16 cellular contexts compared by ENCODE assay signal in the genomic region with DNA sequence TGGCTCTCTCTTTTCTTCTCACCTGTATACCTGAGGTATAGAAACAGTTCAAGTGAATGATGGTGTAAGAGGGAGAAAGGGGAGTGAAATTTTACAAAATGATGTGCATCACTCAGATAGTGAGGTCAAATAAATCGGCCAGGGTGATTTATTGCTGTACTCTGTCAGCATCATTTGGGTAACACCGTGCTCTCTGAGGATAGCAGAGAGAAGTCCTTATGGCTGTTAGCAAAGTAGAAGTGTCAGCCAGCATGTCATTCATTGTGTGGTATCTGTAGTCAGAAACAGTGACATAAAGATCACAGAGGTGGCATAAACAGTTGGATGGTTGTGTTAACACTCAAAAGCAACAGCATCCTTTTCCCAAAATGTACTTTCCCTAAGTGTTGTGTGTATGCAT. TPM values are rescaled to one million over a fixed set of nuclear protein-coding genes. Genes with fewer than 3 reads are reported as not detected.
DNase-seq lines count a peak whose midpoint lies in the region; ATAC-seq, FAIRE-seq and TF ChIP-seq lines count a peak whose summit lies in the region.
"Had no signal": no experiment of that assay in that cellular context is flagged by ENCODE, and none has a peak within 500 bp of the region (broad histone marks: within the 10 kb centered on the region; RNA-seq: fewer than 3 reads in every experiment).

No MANE protein-coding gene starts in this region.

- H3K27ac ChIP-seq in keratinocyte (ENCODE audit: control insufficient read depth, insufficient read depth, low read length) (no peak overlapping the region), stomach (peak overlapping the region in 4 of 5 donors; percentile 67 to 79 (median 75))
- H3K27ac ChIP-seq: A549 had no signal

- peaks cover 71% of the 10 kb centered on the region for H3K4me1 Mint-ChIP-seq in activated CD4-positive, alpha-beta T cell treated with anti-CD3 and anti-CD28 coated beads, Interleukin-2, amount 10 ng/mL, durations not matched to agents 7 days and 5 days
- H3K4me1 Mint-ChIP-seq in activated naive CD8-positive, alpha-beta T cell (ENCODE audit: low read depth), result peaks cover 91% of the 10 kb centered on the region
- H3K4me1 Mint-ChIP-seq in stimulated activated naive B cell treated with anti-CD40 and anti-IgM and Interleukin-4, amounts not matched to agents 10 μg/mL and 1 μg/mL and 100 μg/mL, for 72 hours, result peaks cover 40 to 58% of the 10 kb centered on the region in 2 donors

- no peak overlapping the region for H3K4me2 ChIP-seq in keratinocyte (ENCODE audit: control insufficient read depth, extremely low read depth, insufficient read depth, low read depth, low read length)
- H3K4me2 ChIP-seq: A549 had no signal

- H3K79me2 ChIP-seq in keratinocyte (ENCODE audit: control insufficient read depth, insufficient read depth, low read length), result peaks cover 35% of the 10 kb centered on the region

- TF ChIP-seq CTCF in keratinocyte (optimal IDR thresholded peaks at IDR 0.05 in 1 of 3, IDR thresholded peaks at IDR 0.05 in 1 of 3, conservative IDR thresholded peaks at IDR 0.05 in 1 of 3; ENCODE audit: extremely low read depth in 1 of 3, insufficient read depth in 2 of 3, low read length in 3 of 3), result no peak
- TF ChIP-seq CTCF in stomach (IDR thresholded peaks at IDR 0.05), result no peak

- no peak overlapping the region for H2AFZ ChIP-seq in keratinocyte (ENCODE audit: control insufficient read depth, low read length)

- WGBS in stomach, 5 donors, result 35 to 57% (median 46%) methylated on average over 2 of the region's 2 CpGs

- H3K36me3 ChIP-seq in keratinocyte (ENCODE audit: control insufficient read depth in 2 of 2, extremely low read depth in 1 of 2, insufficient read depth in 2 of 2, low read length in 2 of 2), result peaks cover 2 to 3% of the 10 kb centered on the region in 2 experiments
- H3K36me3 ChIP-seq in stomach, result peaks cover 0 to 5% (median 0%) of the 10 kb centered on the region in 4 donors

- no peak overlapping the region for H3K4me3 ChIP-seq in keratinocyte (ENCODE audit: control insufficient read depth in 2 of 3, extremely low read depth in 1 of 3, insufficient read depth in 2 of 3, low read depth in 1 of 3, low read length in 3 of 3)
- H3K4me3 ChIP-seq in stomach, result no peak overlapping the region
- H3K4me3 ChIP-seq: A549 had no signal

- H3K9me3 ChIP-seq in keratinocyte (ENCODE audit: control insufficient read depth, low read depth, low read length) (no peaks in the 10 kb centered on the region), stomach (no peaks in the 10 kb centered on the region)
- H3K9me3 ChIP-seq: A549 had no signal

- no peak for TF ChIP-seq POLR2A in stomach (IDR thresholded peaks at IDR 0.05)

- FAIRE-seq in keratinocyte (lab: Jason Lieb, UNC), result peak; percentile 32
- FAIRE-seq: A549, GM18507 had no signal

- CTCF ChIA-PET in activated CD4-positive, alpha-beta T cell treated with anti-CD3 and anti-CD28 coated beads, Interleukin-2, amount 10 ng/mL, durations not matched to agents 7 days and 5 days (lab: Charles Lee), result interaction anchor here (1.2 to 1.4 kb wide), 2 partner anchors 11 to 43 kb away, joined by 3 read pairs; no protein-coding TSS in a partner anchor

- intact Hi-C loops in stomach (cut with DNase I; ENCODE audit: low total_unique reads), result no loop called here

- H3K9me1 ChIP-seq in keratinocyte (ENCODE audit: control insufficient read depth, extremely low read depth, insufficient read depth, low read length), result no peaks in the 10 kb centered on the region

- no peak for ATAC-seq in stimulated activated naive B cell treated with anti-CD40 and anti-IgM and Interleukin-4, amounts not matched to agents 10 μg/mL and 1 μg/mL and 100 μg/mL, for 72 hours (replicated peaks)
- ATAC-seq in HG02588 (IDR thresholded peaks at IDR 0.05; ENCODE audit: unreplicated experiment), result no peak
- ATAC-seq: A549 had no signal

- no peaks in the 10 kb centered on the region for H3K27me3 Mint-ChIP-seq in activated CD4-positive, alpha-beta T cell treated with anti-CD3 and anti-CD28 coated beads, Interleukin-2, amount 10 ng/mL, durations not matched to agents 7 days and 5 days
- H3K27me3 Mint-ChIP-seq in activated naive CD8-positive, alpha-beta T cell, result no peaks in the 10 kb centered on the region
- no peaks in the 10 kb centered on the region for H3K27me3 Mint-ChIP-seq in stimulated activated naive B cell treated with anti-CD40 and anti-IgM and Interleukin-4, amounts not matched to agents 10 μg/mL and 1 μg/mL and 100 μg/mL, for 72 hours

- peak overlapping the region; percentile 84 for H3K4me3 Mint-ChIP-seq in activated CD4-positive, alpha-beta T cell treated with anti-CD3 and anti-CD28 coated beads, Interleukin-2, amount 10 ng/mL, durations not matched to agents 7 days and 5 days
- peak overlapping the region; percentile 82 for H3K4me3 Mint-ChIP-seq in activated naive CD8-positive, alpha-beta T cell
- H3K4me3 Mint-ChIP-seq in stimulated activated naive B cell treated with anti-CD40 and anti-IgM and Interleukin-4, amounts not matched to agents 10 μg/mL and 1 μg/mL and 100 μg/mL, for 72 hours, result no peak overlapping the region

- dilution Hi-C loops in keratinocyte (cut with MboI; ENCODE audit: extremely low pct_ligation_motif_present, low sequenced_read_pairs), result no loop called here

- H3K27me3 ChIP-seq in keratinocyte (ENCODE audit: control insufficient read depth, extremely low read depth, insufficient read depth, low read length) (no peaks in the 10 kb centered on the region), stomach (no peaks in the 10 kb centered on the region)

- no peak for DNase-seq in activated CD4-positive, alpha-beta T cell treated with anti-CD3 and anti-CD28 coated beads, Interleukin-2, amount 10 ng/mL, durations not matched to agents 7 days and 5 days
- no peak for DNase-seq in activated CD4-positive, alpha-beta T cell treated with anti-CD3 and anti-CD28 coated beads, Interleukin-2, amount 50 U/mL, for 1 hour
- DNase-seq in keratinocyte (ENCODE audit: low read depth, low spot score), result no peak
- no peak for DNase-seq in stomach
- DNase-seq in activated effector memory CD4-positive, alpha-beta T cell treated with anti-CD3 and anti-CD28 coated beads, Interleukin-2, amount 50 U/mL, for 16 hours, result no peak
- no peak for DNase-seq in stimulated activated naive B cell treated with anti-CD40 and anti-IgM and Interleukin-4, amounts not matched to agents 10 μg/mL and 1 μg/mL and 100 μg/mL, for 72 hours
- DNase-seq: activated effector memory CD4-positive, alpha-beta T cell treated with Interleukin-2 at 50 U/mL for 16 hours; NCI-H187 treated with DMSO at 0.1 percent for 48 hours; T-helper 9 cell had no signal

- no peak overlapping the region for H3K9ac ChIP-seq in keratinocyte (ENCODE audit: control insufficient read depth, extremely low read depth, insufficient read depth, low read length)

- H3K36me3 Mint-ChIP-seq in activated CD4-positive, alpha-beta T cell treated with anti-CD3 and anti-CD28 coated beads, Interleukin-2, amount 10 ng/mL, durations not matched to agents 7 days and 5 days (ENCODE audit: low read depth), result peaks cover 40% of the 10 kb centered on the region
- H3K36me3 Mint-ChIP-seq in activated naive CD8-positive, alpha-beta T cell, result peaks cover 7% of the 10 kb centered on the region
- H3K36me3 Mint-ChIP-seq in stimulated activated naive B cell treated with anti-CD40 and anti-IgM and Interleukin-4, amounts not matched to agents 10 μg/mL and 1 μg/mL and 100 μg/mL, for 72 hours, result peaks cover 30 to 37% of the 10 kb centered on the region in 2 donors

- POLR2A ChIA-PET in activated CD4-positive, alpha-beta T cell treated with anti-CD3 and anti-CD28 coated beads, Interleukin-2, amount 10 ng/mL, durations not matched to agents 7 days and 5 days (lab: Charles Lee), result no interaction called here

- no peaks in the 10 kb centered on the region for H3K9me3 Mint-ChIP-seq in activated CD4-positive, alpha-beta T cell treated with anti-CD3 and anti-CD28 coated beads, Interleukin-2, amount 10 ng/mL, durations not matched to agents 7 days and 5 days
- no peaks in the 10 kb centered on the region for H3K9me3 Mint-ChIP-seq in activated naive CD8-positive, alpha-beta T cell (ENCODE audit: low read depth)
- no peaks in the 10 kb centered on the region for H3K9me3 Mint-ChIP-seq in stimulated activated naive B cell treated with anti-CD40 and anti-IgM and Interleukin-4, amounts not matched to agents 10 μg/mL and 1 μg/mL and 100 μg/mL, for 72 hours
- H3K9me3 Mint-ChIP-seq: endodermal cell had no signal

- H3K27ac Mint-ChIP-seq in activated CD4-positive, alpha-beta T cell treated with anti-CD3 and anti-CD28 coated beads, Interleukin-2, amount 10 ng/mL, durations not matched to agents 7 days and 5 days, result peak overlapping the region; percentile 97
- H3K27ac Mint-ChIP-seq in activated naive CD8-positive, alpha-beta T cell, result peak overlapping the region; percentile 88
- no peak overlapping the region for H3K27ac Mint-ChIP-seq in stimulated activated naive B cell treated with anti-CD40 and anti-IgM and Interleukin-4, amounts not matched to agents 10 μg/mL and 1 μg/mL and 100 μg/mL, for 72 hours

- no peaks in the 10 kb centered on the region for H4K20me1 ChIP-seq in keratinocyte (ENCODE audit: control insufficient read depth, extremely low read depth, insufficient read depth, low read length)

- TF ChIP-seq EP300 in stomach (IDR thresholded peaks at IDR 0.05), result no peak

- H3K4me1 ChIP-seq in keratinocyte (ENCODE audit: control insufficient read depth, extremely low read depth, insufficient read depth, low read length) (peaks cover 33% of the 10 kb centered on the region), stomach (peaks cover 44 to 95% (median 86%) of the 10 kb centered on the region in 4 donors)

RNA-seq across cellular contexts. Expression of gene PSMD6, which starts 53.4 kb away (rescaled TPM):
- total RNA-seq in activated CD4-positive, alpha-beta T cell treated with anti-CD3 and anti-CD28 coated beads, Interleukin-2, amount 10 ng/mL, durations not matched to agents 7 days and 5 days, result 10 to 100 TPM; 73.4 to 75.0 TPM
- polyA plus RNA-seq in keratinocyte (64.8 to 100 TPM (median 95.2 TPM) in 3 replicates), stomach (10 to 100 TPM; 53.4 to 66.9 (median 53.6) TPM)
- polyA plus RNA-seq in keratinocyte (2011; ENCODE audit: low read depth), result 186 TPM
- polyA plus RNA-seq in keratinocyte (2011; cell fraction: cytosol; rRNA removed), result 77.2 and 96.3 TPM in 2 replicates
- 70.0 and 91.4 TPM in 2 replicates for polyA plus RNA-seq in keratinocyte (2011; cell fraction: nucleus; rRNA removed)
- 105 and 115 TPM in 2 replicates for polyA plus RNA-seq in keratinocyte (2012; ENCODE audit: low replicate concordance)
- polyA minus RNA-seq in keratinocyte, result 10.8 to 69.2 TPM (median 31.4 TPM) in 3 replicates
- 59.3 TPM for polyA minus RNA-seq in keratinocyte (2011; cell fraction: cytosol; rRNA and poly(A)+ RNA removed)
- 29.0 and 40.0 TPM in 2 replicates for polyA minus RNA-seq in keratinocyte (2011; cell fraction: nucleus; rRNA and poly(A)+ RNA removed)
- 10 to 100 TPM; 15.8 to 98.5 (median 57.4) TPM for total RNA-seq in stomach

RNA-seq across cellular contexts. Expression of gene SCAANT1, which starts 57.7 kb away (rescaled TPM):
- total RNA-seq in activated CD4-positive, alpha-beta T cell treated with anti-CD3 and anti-CD28 coated beads, Interleukin-2, amount 10 ng/mL, durations not matched to agents 7 days and 5 days, result not detected
- polyA plus RNA-seq in keratinocyte (not detected in 3 replicates), stomach (not detected)
- not detected for polyA plus RNA-seq in keratinocyte (2011; ENCODE audit: low read depth)
- polyA plus RNA-seq in keratinocyte (2011; cell fraction: cytosol; rRNA removed), result not detected in 2 replicates
- polyA plus RNA-seq in keratinocyte (2011; cell fraction: nucleus; rRNA removed), result not detected in 2 replicates
- polyA plus RNA-seq in keratinocyte (2012; ENCODE audit: low replicate concordance), result not detected in 2 replicates
- polyA minus RNA-seq in keratinocyte, result not detected in 3 replicates
- polyA minus RNA-seq in keratinocyte (2011; cell fraction: cytosol; rRNA and poly(A)+ RNA removed), result not detected
- polyA minus RNA-seq in keratinocyte (2011; cell fraction: nucleus; rRNA and poly(A)+ RNA removed), result not detected in 2 replicates
- not detected for total RNA-seq in stomach
- total RNA-seq: endodermal cell, HT1080, osteoblast had no signal
- polyA plus RNA-seq: A549 had no signal

Comparison
In these comparisons a context has a peak if more than half of its experiments do, and no peak if none do; other contexts are left out.
1. H3K4me3 Mint-ChIP-seq: peak in activated CD4-positive, alpha-beta T cell treated with anti-CD3 and anti-CD28 coated beads, Interleukin-2, amount 10 ng/mL, durations not matched to agents 7 days and 5 days (single experiment) and activated naive CD8-positive, alpha-beta T cell (single experiment); none in stimulated activated naive B cell treated with anti-CD40 and anti-IgM and Interleukin-4, amounts not matched to agents 10 μg/mL and 1 μg/mL and 100 μg/mL, for 72 hours (0 of 2).